8 cellular contexts compared by ENCODE assay signal in genomic region chr3:32780735-32781210, GRCh38. TPM values are rescaled to one million over a fixed set of nuclear protein-coding genes. Genes with fewer than 3 reads are reported as not detected.
DNase-seq lines count a peak whose midpoint lies in the region; ATAC-seq lines count a peak whose summit lies in the region.

No MANE protein-coding gene starts in this region.

- H3K4me1 ChIP-seq in mucosa of stomach (ENCODE audit: control insufficient read depth, insufficient read depth, low read length) (peaks cover 4% of the 10 kb centered on the region), aorta (ENCODE audit: control insufficient read depth in 1 of 2, insufficient read depth in 2 of 2, low read length in 2 of 2) (no peaks in the 10 kb centered on the region)

- peak; percentile 1 for DNase-seq in Caki2 (ENCODE audit: low read depth)
- DNase-seq in SW480 (ENCODE audit: low spot score) = peak; percentile 75
- DNase-seq in aorta = peak; percentile 53 to 81
- DNase-seq in DMS79 (lab: John Stamatoyannopoulos, UW) = no peak

- WGBS in aorta, 2 donors = 4 to 5% methylated on average over 36 of the region's 36 CpGs

- no peak overlapping the region for H3K27ac ChIP-seq in aorta (ENCODE audit: low read depth in 1 of 2, low read length in 2 of 2)

- intact Hi-C loops in aorta (cut with DNase I) = no loop called here

- H3K36me3 ChIP-seq in mucosa of stomach (ENCODE audit: control insufficient read depth, insufficient read depth, low read length) = no peaks in the 10 kb centered on the region
- H3K36me3 ChIP-seq in aorta (ENCODE audit: control insufficient read depth in 1 of 2, insufficient read depth in 2 of 2, low read length in 1 of 2) = no peaks in the 10 kb centered on the region

- peak; percentile 47 for ATAC-seq in GM19395 (IDR thresholded peaks at IDR 0.05; ENCODE audit: unreplicated experiment)
- peak; percentile 16 for ATAC-seq in HG03457 (IDR thresholded peaks at IDR 0.05; ENCODE audit: unreplicated experiment)
- ATAC-seq in esophagus mucosa = peak; percentile 19
- ATAC-seq in aorta (ENCODE audit: low FRiP score) = peak; percentile 61

- in situ Hi-C loops in Caki2 (cut with HindIII; ENCODE audit: low pct_unique_long_range_greater_than_20kb, low sequenced_read_pairs) = no loop called here

- no peak overlapping the region for H3K9ac ChIP-seq in mucosa of stomach (ENCODE audit: low read length)

- peak overlapping the region; percentile 66 for H3K4me3 ChIP-seq in mucosa of stomach (ENCODE audit: low read length)
- H3K4me3 ChIP-seq in aorta (ENCODE audit: low read length in 2 of 2) = peak overlapping the region; percentile 45 to 81

- H3K9me3 ChIP-seq in mucosa of stomach (ENCODE audit: control insufficient read depth, low read length) (no peaks in the 10 kb centered on the region), aorta (ENCODE audit: control insufficient read depth, low read length) (no peaks in the 10 kb centered on the region)

- peaks cover 4% of the 10 kb centered on the region for H3K27me3 ChIP-seq in mucosa of stomach (ENCODE audit: control insufficient read depth, insufficient read depth, low read length)
- H3K27me3 ChIP-seq in aorta (ENCODE audit: control insufficient read depth in 1 of 2, insufficient read depth in 2 of 2, low read length in 1 of 2) = no peaks in the 10 kb centered on the region

RNA-seq across cellular contexts. Expression of gene TRIM71, which starts 37.0 kb away (rescaled TPM):
- total RNA-seq in Caki2 (2014; rRNA removed; shearing (Covaris generic); ENCODE audit: low replicate concordance) = not detected in 2 replicates
- total RNA-seq in esophagus mucosa = not detected
- not detected for total RNA-seq in aorta
- polyA plus RNA-seq in aorta = not detected
